12 cellular contexts compared by ENCODE assay signal in genomic region chr1:54464031-54464476, GRCh38. TPM values are rescaled to one million over a fixed set of nuclear protein-coding genes. Genes with fewer than 3 reads are reported as not detected.
DNase-seq lines count a peak whose midpoint lies in the region; ATAC-seq, FAIRE-seq and TF ChIP-seq lines count a peak whose summit lies in the region.
"Had no signal": no experiment of that assay in that cellular context is flagged by ENCODE, and none has a peak within 500 bp of the region (broad histone marks: within the 10 kb centered on the region; RNA-seq: fewer than 3 reads in every experiment).

No MANE protein-coding gene starts in this region.

- H3K27ac ChIP-seq in BLaER1 (peak overlapping the region; percentile 76), mesenchymal stem cell (ENCODE audit: low read length, poor library complexity, severe bottlenecking) (no peak overlapping the region)
- H3K27ac ChIP-seq: esophagus muscularis mucosa had no signal

- H3K4me2 ChIP-seq in BLaER1 (peak overlapping the region; percentile 88), mesenchymal stem cell (ENCODE audit: low read length, poor library complexity, severe bottlenecking) (no peak overlapping the region)

- peak; percentile 82 to 84 for ATAC-seq in activated T-cell treated with anti-CD3 and anti-CD28 coated beads, Interleukin-2, amount 50 U/mL, for 72 hours (replicated peaks in 1 of 2)
- ATAC-seq in HG03520 (IDR thresholded peaks at IDR 0.05; ENCODE audit: unreplicated experiment) (no peak), HG02840 (IDR thresholded peaks at IDR 0.05; ENCODE audit: low FRiP score, unreplicated experiment) (no peak)

- no peak overlapping the region for H3K23ac ChIP-seq in mesenchymal stem cell (ENCODE audit: low read length in 2 of 2)

- no peaks in the 10 kb centered on the region for H4K20me1 ChIP-seq in BLaER1

- H3K4me1 Mint-ChIP-seq in activated T-cell treated with anti-CD3 and anti-CD28 coated beads, Interleukin-2, amount 50 U/mL, for 72 hours (ENCODE audit: low read depth) = peaks cover 43% of the 10 kb centered on the region

- no peak overlapping the region for H2BK120ac ChIP-seq in mesenchymal stem cell (ENCODE audit: low read depth, low read length)

- H3K27ac Mint-ChIP-seq in activated T-cell treated with anti-CD3 and anti-CD28 coated beads, Interleukin-2, amount 50 U/mL, for 72 hours = peak overlapping the region; percentile 13

- no peaks in the 10 kb centered on the region for H3K36me3 Mint-ChIP-seq in activated T-cell treated with anti-CD3 and anti-CD28 coated beads, Interleukin-2, amount 50 U/mL, for 72 hours (ENCODE audit: insufficient read depth in 2 of 2)

- peak overlapping the region; percentile 27 to 68 for H3K4me3 Mint-ChIP-seq in activated T-cell treated with anti-CD3 and anti-CD28 coated beads, Interleukin-2, amount 50 U/mL, for 72 hours

- WGBS in mesenchymal stem cell = 84% methylated on average over 6 of the region's 7 CpGs

- FAIRE-seq in GM12892 (lab: Jason Lieb, UNC) = peak; percentile 21
- FAIRE-seq: G401.6 had no signal

- H3K9ac ChIP-seq in BLaER1 (peak overlapping the region; percentile 49; the same call in 1 of the 2 replicates), mesenchymal stem cell (ENCODE audit: low read length) (no peak overlapping the region)

- peak overlapping the region in 1 of 2 experiments; percentile 46 for H3K18ac ChIP-seq in mesenchymal stem cell (ENCODE audit: low read depth in 1 of 2, low read length in 2 of 2)

- H3K27me3 ChIP-seq in BLaER1 = no peaks in the 10 kb centered on the region
- no peaks in the 10 kb centered on the region for H3K27me3 ChIP-seq in mesenchymal stem cell (ENCODE audit: control insufficient read depth in 1 of 2, insufficient read depth in 1 of 2, low read length in 2 of 2)
- H3K27me3 ChIP-seq: esophagus muscularis mucosa had no signal

- H4K91ac ChIP-seq in mesenchymal stem cell (ENCODE audit: low read length) = peak overlapping the region; percentile 23

- peak overlapping the region; percentile 79 for H4K8ac ChIP-seq in mesenchymal stem cell (ENCODE audit: low read length)

- peak overlapping the region; percentile 5 to 20 for H3K4ac ChIP-seq in mesenchymal stem cell (ENCODE audit: low read depth in 1 of 2, low read length in 2 of 2)

- no peak overlapping the region for H2BK5ac ChIP-seq in mesenchymal stem cell (ENCODE audit: low read depth, low read length, poor library complexity, severe bottlenecking)

- DNase-seq in GM12892 (ENCODE audit: insufficient read length) (no peak), mesenchymal stem cell (no peak), hippocampal formation (lab: John Stamatoyannopoulos, UW) (no peak), RKO (ENCODE audit: low spot score) (no peak)
- peak; percentile 41 to 53 for DNase-seq in activated T-cell treated with anti-CD3 and anti-CD28 coated beads, Interleukin-2, amount 50 U/mL, for 72 hours
- DNase-seq: C1 segment of cervical spinal cord; stimulated activated CD4-positive, alpha-beta T cell treated with anti-CD3 and anti-CD28 coated beads, Interleukin-4, amount 100 ng/mL, for 4 hours had no signal

- H3K9me3 Mint-ChIP-seq in activated T-cell treated with anti-CD3 and anti-CD28 coated beads, Interleukin-2, amount 50 U/mL, for 72 hours = no peaks in the 10 kb centered on the region

- H3K27me3 Mint-ChIP-seq in activated T-cell treated with anti-CD3 and anti-CD28 coated beads, Interleukin-2, amount 50 U/mL, for 72 hours (ENCODE audit: low read depth) = no peaks in the 10 kb centered on the region

- H2BK15ac ChIP-seq in mesenchymal stem cell (ENCODE audit: low read depth, poor library complexity, severe bottlenecking) = peak overlapping the region; percentile 29

- no peak overlapping the region for H2AK5ac ChIP-seq in mesenchymal stem cell (ENCODE audit: low read length, severe bottlenecking)

- H3K4me3 ChIP-seq in BLaER1 (no peak overlapping the region), mesenchymal stem cell (ENCODE audit: insufficient read depth in 1 of 2, low read depth in 1 of 2, low read length in 2 of 2) (no peak overlapping the region)
- H3K4me3 ChIP-seq: esophagus muscularis mucosa had no signal

- H3K4me1 ChIP-seq in BLaER1 (peaks cover 79% of the 10 kb centered on the region), mesenchymal stem cell (ENCODE audit: control insufficient read depth, insufficient read depth, low read depth, low read length) (peaks cover 10% of the 10 kb centered on the region)

- H2AFZ ChIP-seq in mesenchymal stem cell (ENCODE audit: low read depth, low read length) = no peak overlapping the region

- H3K14ac ChIP-seq in mesenchymal stem cell (ENCODE audit: low read length in 2 of 2) = peak overlapping the region in 1 of 2 experiments; percentile 44

- H3K36me3 ChIP-seq in BLaER1 = no peaks in the 10 kb centered on the region
- H3K36me3 ChIP-seq in mesenchymal stem cell (ENCODE audit: control insufficient read depth in 1 of 2, insufficient read depth in 2 of 2, low read depth in 1 of 2, low read length in 2 of 2) = no peaks in the 10 kb centered on the region
- H3K36me3 ChIP-seq: esophagus muscularis mucosa had no signal

- no peak for TF ChIP-seq POLR2A in GM12892 (IDR thresholded peaks at IDR 0.05; ENCODE audit: low read depth, low read length)

- H2BK12ac ChIP-seq in mesenchymal stem cell (ENCODE audit: low read length in 2 of 2) = peak overlapping the region; percentile 38 to 70

- no peaks in the 10 kb centered on the region for H3K79me1 ChIP-seq in mesenchymal stem cell (replicated peaks; ENCODE audit: low read length, poor library complexity, severe bottlenecking)

- H3K9me3 ChIP-seq in BLaER1 (peaks cover 16% of the 10 kb centered on the region; the same call in 1 of the 2 replicates), mesenchymal stem cell (ENCODE audit: control insufficient read depth, low read length) (no peaks in the 10 kb centered on the region)
- H3K9me3 ChIP-seq: esophagus muscularis mucosa had no signal

RNA-seq across cellular contexts. Expression of gene SSBP3, which starts 57.9 kb away (rescaled TPM):
- 15.7 TPM for polyA plus RNA-seq in GM12892 (2012; ENCODE audit: missing spikeins)
- total RNA-seq in activated T-cell treated with anti-CD3 and anti-CD28 coated beads, Interleukin-2, amount 50 U/mL, for 72 hours = 10 to 100 TPM; 70.1 to 84.9 TPM
- 114 TPM for polyA plus RNA-seq in mesenchymal stem cell (2013, experiment 1 of 2)
- 112 TPM for polyA plus RNA-seq in mesenchymal stem cell (2013, experiment 2 of 2)

Comparison
In these comparisons a context has a peak if more than half of its experiments do, and no peak if none do; other contexts are left out.
1. DNase-seq: peak in activated T-cell treated with anti-CD3 and anti-CD28 coated beads, Interleukin-2, amount 50 U/mL, for 72 hours (2 of 2); none in GM12892 (single experiment), mesenchymal stem cell (single experiment), hippocampal formation (0 of 2) and RKO (single experiment).
2. ATAC-seq: peak in activated T-cell treated with anti-CD3 and anti-CD28 coated beads, Interleukin-2, amount 50 U/mL, for 72 hours (2 of 2); none in HG03520 (single experiment) and HG02840 (single experiment).